1 cellular context compared by ENCODE assay signal in genomic region chr5:154849791-154850201, GRCh38.
TF ChIP-seq lines count a peak whose summit lies in the region.

No MANE protein-coding gene starts in this region.

TF ChIP-seq in H1, 55 proteins besides CTCF, POLR2A, EP300 and RAD21 (continued from another document):
- TF ChIP-seq, protein P1, sequence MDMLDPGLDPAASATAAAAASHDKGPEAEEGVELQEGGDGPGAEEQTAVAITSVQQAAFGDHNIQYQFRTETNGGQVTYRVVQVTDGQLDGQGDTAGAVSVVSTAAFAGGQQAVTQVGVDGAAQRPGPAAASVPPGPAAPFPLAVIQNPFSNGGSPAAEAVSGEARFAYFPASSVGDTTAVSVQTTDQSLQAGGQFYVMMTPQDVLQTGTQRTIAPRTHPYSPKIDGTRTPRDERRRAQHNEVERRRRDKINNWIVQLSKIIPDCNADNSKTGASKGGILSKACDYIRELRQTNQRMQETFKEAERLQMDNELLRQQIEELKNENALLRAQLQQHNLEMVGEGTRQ (IDR thresholded peaks at IDR 0.05; ENCODE audit: low read length), result no peak
- TF ChIP-seq CHD7 (IDR thresholded peaks at IDR 0.05; ENCODE audit: insufficient replicate concordance, low read length), result no peak
- TF ChIP-seq CBX5 (IDR thresholded peaks at IDR 0.05; ENCODE audit: low read depth, low read length), result no peak
- no peak for TF ChIP-seq POU5F1 (IDR thresholded peaks at IDR 0.05; ENCODE audit: low read depth, low read length)
- no peak for TF ChIP-seq GABPA (IDR thresholded peaks at IDR 0.05; ENCODE audit: borderline replicate concordance, insufficient read depth, low read length)
- TF ChIP-seq TEAD4 (IDR thresholded peaks at IDR 0.05; ENCODE audit: low read depth, low read length), result no peak
- no peak for TF ChIP-seq RFX5 (IDR thresholded peaks at IDR 0.05; ENCODE audit: borderline replicate concordance, low read depth, low read length)
- TF ChIP-seq EZH2 (IDR thresholded peaks at IDR 0.05; ENCODE audit: low read depth, low read length, severe bottlenecking), result no peak
- no peak for TF ChIP-seq HDAC2 (IDR thresholded peaks at IDR 0.05; ENCODE audit: borderline replicate concordance in 1 of 2, low read depth in 2 of 2, low read length in 2 of 2)
